In genomic region chr11:12673924-12674570, GRCh38 we compare ENCODE assay signal across 2 cellular contexts.
TF ChIP-seq lines count a peak whose summit lies in the region.

TEAD1 (plus strand) TSS chr11:12674421.

TF ChIP-seq in GM23338, 12 proteins besides CTCF, POLR2A, EP300 and RAD21 (continued from another document):
- TF ChIP-seq ZNF462 (CRISPR knock-in tag; IDR thresholded peaks at IDR 0.05) (no peak), ETS1 (IDR thresholded peaks at IDR 0.05) (no peak), STAT1 (IDR thresholded peaks at IDR 0.05; ENCODE audit: unreplicated experiment) (no peak), ZNF331 (CRISPR knock-in tag; IDR thresholded peaks at IDR 0.05; ENCODE audit: low read depth) (no peak), JUNB (IDR thresholded peaks at IDR 0.05; ENCODE audit: unreplicated experiment) (no peak), CREB1 (CRISPR knock-in tag; IDR thresholded peaks at IDR 0.05; ENCODE audit: low read depth) (peak; percentile 100), POLR2AphosphoS5 (IDR thresholded peaks at IDR 0.05; ENCODE audit: low read depth) (peak; percentile 49), NANOG (IDR thresholded peaks at IDR 0.05; ENCODE audit: borderline replicate concordance) (no peak), EZH2 (IDR thresholded peaks at IDR 0.05; ENCODE audit: low read depth, unreplicated experiment) (no peak), REST (IDR thresholded peaks at IDR 0.05; ENCODE audit: unreplicated experiment) (no peak)

TF ChIP-seq in SK-N-SH treated with all-trans-retinoic acid at 6 μM for 48 hours, 23 proteins besides CTCF, POLR2A, EP300 and RAD21 (continued from another document):
- TF ChIP-seq POU6F1 (CRISPR knock-in tag; IDR thresholded peaks at IDR 0.05; ENCODE audit: borderline replicate concordance, low read depth) (no peak), RARB (CRISPR knock-in tag; IDR thresholded peaks at IDR 0.05) (no peak), ZFP30 (CRISPR knock-in tag; IDR thresholded peaks at IDR 0.05) (peak; percentile 65; the same call in 1 of the 2 replicates), BACH2 (CRISPR knock-in tag; IDR thresholded peaks at IDR 0.05; ENCODE audit: borderline replicate concordance) (peak; percentile 66), OSR1 (CRISPR knock-in tag; IDR thresholded peaks at IDR 0.05) (no peak), ZNF565 (CRISPR knock-in tag; conservative IDR thresholded peaks at IDR 0.05; ENCODE audit: low read depth) (peak; percentile 91), ZFP3 (CRISPR knock-in tag; IDR thresholded peaks at IDR 0.05) (peak; percentile 81), ISL1 (CRISPR knock-in tag; IDR thresholded peaks at IDR 0.05) (no peak), PPARA (CRISPR knock-in tag; IDR thresholded peaks at IDR 0.05; ENCODE audit: borderline replicate concordance) (peak; percentile 93), ZNF70 (CRISPR knock-in tag; IDR thresholded peaks at IDR 0.05) (no peak), GLIS3 (CRISPR knock-in tag; IDR thresholded peaks at IDR 0.05) (no peak), CSRNP3 (CRISPR knock-in tag; IDR thresholded peaks at IDR 0.05) (no peak), ESRRG (CRISPR knock-in tag; IDR thresholded peaks at IDR 0.05) (no peak), PATZ1 (CRISPR knock-in tag; IDR thresholded peaks at IDR 0.05; ENCODE audit: borderline replicate concordance) (no peak)
